1 cellular context compared by ENCODE assay signal in genomic region chr15:61871926-61872522, GRCh38.
TF ChIP-seq lines count a peak whose summit lies in the region.

No MANE protein-coding gene starts in this region.

TF ChIP-seq in K562, 482 proteins besides CTCF, POLR2A, EP300 and RAD21 (continued from another document):
- TF ChIP-seq JUND (IDR thresholded peaks at IDR 0.05; ENCODE audit: borderline replicate concordance, low read depth, low read length) (no peak), JUND (tag; IDR thresholded peaks at IDR 0.05; ENCODE audit: borderline replicate concordance, low read depth, low read length) (no peak), MBD2 (IDR thresholded peaks at IDR 0.05; ENCODE audit: borderline replicate concordance, low read depth) (no peak)
TF ChIP-seq in K562: peak in this region for 6.
